In genomic region chr2:164812378-164812777, GRCh38 we compare ENCODE assay signal across 26 cellular contexts. TPM values are rescaled to one million over a fixed set of nuclear protein-coding genes. Genes with fewer than 3 reads are reported as not detected.
"Had no signal": no experiment of that assay in that cellular context is flagged by ENCODE, and none has a peak within 500 bp of the region (broad histone marks: within the 10 kb centered on the region; RNA-seq: fewer than 3 reads in every experiment).

No MANE protein-coding gene starts in this region.

- DNase-seq: activated CD4-positive, alpha-beta memory T cell treated with anti-CD3 and anti-CD28 coated beads, Interleukin-2, amount 10 ng/mL, durations not matched to agents 7 days and 5 days; activated CD4-positive, alpha-beta T cell treated with anti-CD3 and anti-CD28 coated beads for 1 hour; activated CD4-positive, alpha-beta T cell treated with anti-CD3 and anti-CD28 coated beads for 4 hours; activated CD4-positive, alpha-beta T cell treated with anti-CD3 and anti-CD28 coated beads, Interleukin-2, amount 10 ng/mL, durations not matched to agents 7 days and 5 days; activated CD4-positive, alpha-beta T cell treated with anti-CD3 and anti-CD28 coated beads, Interleukin-2, amount 50 U/mL, for 4 hours; activated CD8-positive, alpha-beta memory T cell treated with anti-CD3 and anti-CD28 coated beads, Interleukin-2, amount 50 U/mL, for 48 hours; activated effector memory CD4-positive, alpha-beta T cell treated with Interleukin-2 at 50 U/mL for 16 hours; activated gamma-delta T cell treated with Interleukin-2 at 50 U/mL for 16 hours; activated naive CD4-positive, alpha-beta T cell treated with anti-CD3 and anti-CD28 coated beads, Interleukin-2, amount 50 U/mL, for 16 hours; activated naive CD4-positive, alpha-beta T cell treated with Interleukin-2 at 50 U/mL for 16 hours; activated T-cell treated with anti-CD3 and anti-CD28 coated beads, Interleukin-2, amount 50 U/mL, for 4 hours; amniotic stem cell; anterior cingulate cortex; body of pancreas; caudate nucleus; effector memory CD4-positive, alpha-beta T cell; endodermal cell; foreskin fibroblast; gastrocnemius medialis; T-helper 1 cell; T-helper 17 cell had no signal

- H3K27ac ChIP-seq: gastrocnemius medialis had no signal

- ATAC-seq: activated T-cell treated with anti-CD3 and anti-CD28 coated beads, Interleukin-2, amount 50 U/mL, for 4 hours; activated T-helper 17 cell treated with anti-CD3 and anti-CD28 coated beads, Interleukin-2, amount 50 U/mL, for 72 hours; body of pancreas; esophagus mucosa; gastrocnemius medialis; SK-N-SH treated with all-trans-retinoic acid at 6 μM for 48 hours; T-helper 17 cell; WTC11 had no signal

- H3K4me1 ChIP-seq: gastrocnemius medialis had no signal

- FAIRE-seq: colon had no signal

- H3K36me3 ChIP-seq: gastrocnemius medialis had no signal

- H3K4me3 ChIP-seq: body of pancreas, gastrocnemius medialis had no signal

- H3K27me3 ChIP-seq: body of pancreas, gastrocnemius medialis had no signal

- H3K9me3 ChIP-seq: body of pancreas, gastrocnemius medialis had no signal

RNA-seq across cellular contexts. Expression of gene COBLL1, which starts 29.2 kb away (rescaled TPM):
- total RNA-seq: activated CD4-positive, alpha-beta memory T cell treated with anti-CD3 and anti-CD28 coated beads, Interleukin-2, amount 10 ng/mL, durations not matched to agents 7 days and 5 days; activated CD4-positive, alpha-beta T cell treated with anti-CD3 and anti-CD28 coated beads, Interleukin-2, amount 10 ng/mL, durations not matched to agents 7 days and 5 days had no signal
